Comparison of ENCODE assay signal across 1 cellular context in the genomic region with DNA sequence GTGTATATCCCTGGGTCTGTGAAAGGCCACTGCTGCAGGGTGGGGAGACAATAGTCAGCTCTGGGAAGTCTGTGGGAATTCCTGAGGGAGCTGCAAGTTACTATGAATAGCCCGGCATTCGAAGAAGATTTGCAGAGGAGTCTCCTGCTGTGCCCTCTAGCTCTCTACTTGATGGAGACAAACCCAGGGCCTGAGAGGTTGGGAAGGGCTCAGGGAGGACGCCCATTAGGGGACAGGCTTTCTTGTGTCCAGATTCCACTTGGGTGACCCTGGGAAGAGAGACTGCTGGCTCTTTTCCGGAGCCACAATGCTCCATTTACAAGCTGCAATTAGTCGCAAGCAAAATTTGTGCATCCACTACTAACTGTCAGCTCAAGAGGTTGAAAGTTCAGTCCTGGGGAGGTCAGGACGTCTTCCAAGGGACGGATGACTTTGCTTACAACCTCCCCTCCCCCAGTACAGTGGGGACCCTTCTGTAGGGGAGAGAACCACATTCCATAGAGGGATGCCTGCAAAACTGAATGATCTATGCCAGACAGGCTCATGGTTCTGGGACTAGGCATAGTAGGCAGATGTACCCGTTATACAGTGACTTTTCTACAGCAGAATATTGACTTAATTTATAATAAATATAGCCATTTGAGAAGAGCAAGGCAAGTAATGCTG.
TF ChIP-seq lines count a peak whose summit lies in the region.

No MANE protein-coding gene starts in this region.

TF ChIP-seq in H1, 55 proteins besides CTCF, POLR2A, EP300 and RAD21 (continued from another document):
- no peak for TF ChIP-seq RFX5 (IDR thresholded peaks at IDR 0.05; ENCODE audit: borderline replicate concordance, low read depth, low read length)
- no peak for TF ChIP-seq SRF (IDR thresholded peaks at IDR 0.05; ENCODE audit: low read depth, low read length)
- no peak for TF ChIP-seq POLR2AphosphoS5 (IDR thresholded peaks at IDR 0.05; ENCODE audit: low read depth, low read length)
- no peak for TF ChIP-seq CBX5 (IDR thresholded peaks at IDR 0.05; ENCODE audit: low read depth, low read length)
- TF ChIP-seq SUZ12 (IDR thresholded peaks at IDR 0.05; ENCODE audit: low read length), result no peak
- peak; percentile 87 for TF ChIP-seq ASH2L (IDR thresholded peaks at IDR 0.05; ENCODE audit: low read length)
- TF ChIP-seq YY1 (IDR thresholded peaks at IDR 0.05; ENCODE audit: low read depth, low read length), result no peak
- no peak for TF ChIP-seq ZNF274 (IDR thresholded peaks at IDR 0.05; ENCODE audit: borderline replicate concordance, extremely low read depth, low read length)
- TF ChIP-seq, protein P1, sequence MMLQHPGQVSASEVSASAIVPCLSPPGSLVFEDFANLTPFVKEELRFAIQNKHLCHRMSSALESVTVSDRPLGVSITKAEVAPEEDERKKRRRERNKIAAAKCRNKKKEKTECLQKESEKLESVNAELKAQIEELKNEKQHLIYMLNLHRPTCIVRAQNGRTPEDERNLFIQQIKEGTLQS (IDR thresholded peaks at IDR 0.05; ENCODE audit: insufficient read depth, low read depth, low read length), result no peak
- TF ChIP-seq GTF2F1 (IDR thresholded peaks at IDR 0.05; ENCODE audit: borderline replicate concordance, low read depth, low read length), result no peak
- no peak for TF ChIP-seq TBP (IDR thresholded peaks at IDR 0.05; ENCODE audit: low read depth, low read length)
- no peak for TF ChIP-seq TAF1 (IDR thresholded peaks at IDR 0.05; ENCODE audit: low read depth, low read length)
- no peak for TF ChIP-seq CEBPB (IDR thresholded peaks at IDR 0.05; ENCODE audit: low read depth, low read length)
- TF ChIP-seq, protein P2, sequence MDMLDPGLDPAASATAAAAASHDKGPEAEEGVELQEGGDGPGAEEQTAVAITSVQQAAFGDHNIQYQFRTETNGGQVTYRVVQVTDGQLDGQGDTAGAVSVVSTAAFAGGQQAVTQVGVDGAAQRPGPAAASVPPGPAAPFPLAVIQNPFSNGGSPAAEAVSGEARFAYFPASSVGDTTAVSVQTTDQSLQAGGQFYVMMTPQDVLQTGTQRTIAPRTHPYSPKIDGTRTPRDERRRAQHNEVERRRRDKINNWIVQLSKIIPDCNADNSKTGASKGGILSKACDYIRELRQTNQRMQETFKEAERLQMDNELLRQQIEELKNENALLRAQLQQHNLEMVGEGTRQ (IDR thresholded peaks at IDR 0.05; ENCODE audit: low read length), result no peak
- peak; percentile 24; the same call in 1 of the 2 replicates for TF ChIP-seq SP1 (IDR thresholded peaks at IDR 0.05; ENCODE audit: low read depth, low read length)
- TF ChIP-seq SIX5 (IDR thresholded peaks at IDR 0.05; ENCODE audit: low read depth, low read length), result no peak
- no peak for TF ChIP-seq HDAC6 (IDR thresholded peaks at IDR 0.05; ENCODE audit: low read depth, low read length)
- TF ChIP-seq NRF1 (IDR thresholded peaks at IDR 0.05; ENCODE audit: low read depth, low read length), result no peak
- no peak for TF ChIP-seq CHD1 (IDR thresholded peaks at IDR 0.05; ENCODE audit: low read depth, low read length)
- TF ChIP-seq KDM1A (IDR thresholded peaks at IDR 0.05; ENCODE audit: borderline replicate concordance, low read length), result no peak
- no peak for TF ChIP-seq TAF7 (optimal IDR thresholded peaks at IDR 0.05; ENCODE audit: borderline replicate concordance, low read depth, low read length)
- TF ChIP-seq BCL11A (IDR thresholded peaks at IDR 0.05; ENCODE audit: low read depth in 2 of 2, low read length in 2 of 2), result no peak
- TF ChIP-seq NANOG (IDR thresholded peaks at IDR 0.05; ENCODE audit: insufficient read depth, low read depth, low read length, poor library complexity, severe bottlenecking), result peak; percentile 77
- TF ChIP-seq SIN3A (conservative IDR thresholded peaks at IDR 0.05 in 1 of 2, IDR thresholded peaks at IDR 0.05 in 1 of 2; ENCODE audit: low read depth in 1 of 2, low read length in 2 of 2), result no peak
